31 cellular contexts compared by ENCODE assay signal in the genomic region with DNA sequence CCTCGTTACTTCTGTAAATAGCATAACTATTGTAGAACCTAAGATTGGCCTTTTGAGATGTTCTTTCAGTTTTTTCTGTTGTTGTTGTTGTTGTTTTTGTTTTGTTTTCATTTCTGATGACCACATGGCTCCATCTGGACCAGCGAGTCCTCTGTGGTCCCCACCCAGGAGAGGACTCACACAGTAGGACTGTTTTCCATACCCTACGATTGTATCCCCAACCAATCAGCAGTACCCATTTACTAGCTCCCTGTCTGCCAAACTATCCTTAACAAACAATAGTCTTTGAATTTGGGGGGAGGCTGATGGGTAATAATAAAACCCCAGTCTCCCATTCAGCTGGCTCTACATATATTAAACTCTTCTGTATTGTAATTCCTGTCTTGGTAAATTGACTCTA.
A peak's percentile ranks its signal among the peaks of the same experiment; 100 is the strongest.
DNase-seq lines count a peak whose midpoint lies in the region; ATAC-seq, FAIRE-seq and TF ChIP-seq lines count a peak whose summit lies in the region.
"Had no signal": no experiment of that assay in that cellular context is flagged by ENCODE, and none has a peak within 500 bp of the region (broad histone marks: within the 10 kb centered on the region; RNA-seq: fewer than 3 reads in every experiment).

No MANE protein-coding gene starts in this region.

- ATAC-seq in K562: no peak
- no peak for ATAC-seq in naive thymus-derived CD8-positive, alpha-beta T cell
- ATAC-seq: A549; CD8-positive, alpha-beta T cell had no signal

- no peak overlapping the region for H3K27ac ChIP-seq in K562 (ENCODE audit: extremely low read depth, low read depth, low read length)
- H3K27ac ChIP-seq: 22Rv1; A549; BLaER1; BLaER1 treated with 17β-estradiol and CSF1 and Interleukin-3, amounts not matched to agents 10 nM and 100 nM; C4-2B had no signal

- no peak overlapping the region for H3K4me2 ChIP-seq in K562 (ENCODE audit: insufficient read depth, low read length)
- H3K4me2 ChIP-seq: A549; BLaER1; BLaER1 treated with 17β-estradiol and CSF1 and Interleukin-3, amounts not matched to agents 10 nM and 100 nM had no signal

- no peak for TF ChIP-seq RAD21 in K562 (CRISPR knock-in tag; conservative IDR thresholded peaks at IDR 0.05 in 1 of 2, IDR thresholded peaks at IDR 0.05 in 1 of 2)

- H3K27ac Mint-ChIP-seq in naive thymus-derived CD8-positive, alpha-beta T cell: no peak overlapping the region
- H3K27ac Mint-ChIP-seq: B cell; CD14-positive monocyte; CD4-positive, alpha-beta memory T cell; CD4-positive, alpha-beta T cell; CD4-positive, CD25-positive, alpha-beta regulatory T cell; CD8-positive, alpha-beta memory T cell; CD8-positive, alpha-beta T cell had no signal

- intact Hi-C loops in K562 (cut with micrococcal nuclease): no loop called here

- H3K9me1 ChIP-seq in K562 (ENCODE audit: control insufficient read depth, insufficient read depth, low read length): no peaks in the 10 kb centered on the region

- BruUV-seq in K562 (replicated peaks; lab: Mats Ljungman, UMichigan): no TSS peak

- no peak overlapping the region for H2AFZ ChIP-seq in K562 (ENCODE audit: low read depth, low read length)

- no peaks in the 10 kb centered on the region; the same call in 1 of the 2 replicates for H3K9me3 ChIP-seq in K562 (replicated peaks; ENCODE audit: control insufficient read depth, insufficient read depth, low read depth, low read length)
- H3K9me3 ChIP-seq: BE2C, BLaER1, Caco-2 had no signal

- peaks cover 0 to 3% (median 0%) of the 10 kb centered on the region in 9 donors for H3K9me3 Mint-ChIP-seq in naive thymus-derived CD8-positive, alpha-beta T cell

- no peak overlapping the region for H3K9ac ChIP-seq in K562 (ENCODE audit: insufficient read depth in 1 of 2, low read depth in 2 of 2, low read length in 2 of 2)
- H3K9ac ChIP-seq: BLaER1; BLaER1 treated with 17β-estradiol and CSF1 and Interleukin-3, amounts not matched to agents 10 nM and 100 nM had no signal

- no peak for TF ChIP-seq POLR2A in K562 (conservative IDR thresholded peaks at IDR 0.05)

- CTCF ChIA-PET in K562 (lab: Yijun Ruan, JAX; ENCODE audit: low intra/inter-chr PET ratio): no interaction called here

- WGBS in K562 (ENCODE audit: insufficient coverage, low coverage, missing lambda C conversion rate): 96% methylated on average over 3 of the region's 3 CpGs

- no peaks in the 10 kb centered on the region for H3K27me3 ChIP-seq in K562 (ENCODE audit: control insufficient read depth in 2 of 2, insufficient read depth in 2 of 2, low read length in 2 of 2)
- H3K27me3 ChIP-seq: BE2C; BLaER1; BLaER1 treated with 17β-estradiol and CSF1 and Interleukin-3, amounts not matched to agents 10 nM and 100 nM had no signal

- H4K20me1 ChIP-seq in K562 (replicated peaks; ENCODE audit: control insufficient read depth, insufficient read depth, low read length): no peaks in the 10 kb centered on the region
- H4K20me1 ChIP-seq: BLaER1; BLaER1 treated with 17β-estradiol and CSF1 and Interleukin-3, amounts not matched to agents 10 nM and 100 nM had no signal

- H3K27me3 Mint-ChIP-seq in naive thymus-derived CD8-positive, alpha-beta T cell: no peaks in the 10 kb centered on the region
- H3K27me3 Mint-ChIP-seq: B cell; CD4-positive, alpha-beta memory T cell; CD4-positive, alpha-beta T cell; CD4-positive, CD25-positive, alpha-beta regulatory T cell; CD8-positive, alpha-beta memory T cell had no signal

- TF ChIP-seq CTCF in K562 (IDR thresholded peaks at IDR 0.05 in 2 of 3, conservative IDR thresholded peaks at IDR 0.05 in 1 of 3; ENCODE audit: insufficient read depth in 2 of 3, low read depth in 1 of 3, low read length in 3 of 3): no peak

- peaks cover 24% of the 10 kb centered on the region; the same call in 2 of the 3 replicates for H3K36me3 ChIP-seq in K562 (ENCODE audit: control insufficient read depth, insufficient read depth, low read length)
- H3K36me3 ChIP-seq: BE2C; BLaER1; BLaER1 treated with 17β-estradiol and CSF1 and Interleukin-3, amounts not matched to agents 10 nM and 100 nM had no signal

- POLR2A ChIA-PET in K562 (lab: Yijun Ruan, JAX): interaction anchor here (0.6 to 1.0 kb wide), 3 partner anchors 8 to 93 kb away, joined by 3 read pairs; no protein-coding TSS in a partner anchor
- POLR2A ChIA-PET in naive thymus-derived CD8-positive, alpha-beta T cell (lab: Charles Lee): no interaction called here

- no peak overlapping the region for H3K4me3 ChIP-seq in K562
- H3K4me3 ChIP-seq: A549; BLaER1; BLaER1 treated with 17β-estradiol and CSF1 and Interleukin-3, amounts not matched to agents 10 nM and 100 nM had no signal

- no peak for DNase-seq in K562 (ENCODE audit: extremely low read depth in 1 of 4, low spot score in 3 of 4)
- DNase-seq in naive thymus-derived CD8-positive, alpha-beta T cell: no peak
- DNase-seq: 8988T; ACHN; AML-193; BE2C; C1 segment of cervical spinal cord; Caco-2; Calu3; CD4-positive, alpha-beta memory T cell; CD4-positive, alpha-beta T cell; CD4-positive, CD25-positive, alpha-beta regulatory T cell; CD8-positive, alpha-beta memory T cell; CD8-positive, alpha-beta T cell; COR-L47; DMS 273 treated with DMSO at 0.1 percent for 48 hours; DMS153; DMS53; DMS79; DMS79 treated with DMSO at 0.1 percent for 48 hours; DND-41; EL had no signal

- no peak overlapping the region for H3K4me3 Mint-ChIP-seq in naive thymus-derived CD8-positive, alpha-beta T cell
- H3K4me3 Mint-ChIP-seq: B cell; CD14-positive monocyte; CD4-positive, alpha-beta memory T cell; CD4-positive, alpha-beta T cell; CD4-positive, CD25-positive, alpha-beta regulatory T cell; CD8-positive, alpha-beta memory T cell; CD8-positive, alpha-beta T cell had no signal

- peaks cover 10% of the 10 kb centered on the region; the same call in 2 of the 3 replicates for H3K79me2 ChIP-seq in K562 (ENCODE audit: control insufficient read depth, insufficient read depth, low read length)

- TF ChIP-seq EP300 in K562 (IDR thresholded peaks at IDR 0.05; ENCODE audit: low read length): no peak

- in situ Hi-C loops in K562 (cut with MboI): no loop called here

- H3K4me1 Mint-ChIP-seq in naive thymus-derived CD8-positive, alpha-beta T cell: no peaks in the 10 kb centered on the region
- H3K4me1 Mint-ChIP-seq: B cell; CD14-positive monocyte; CD4-positive, alpha-beta memory T cell; CD4-positive, CD25-positive, alpha-beta regulatory T cell; CD8-positive, alpha-beta memory T cell had no signal

- H3K36me3 Mint-ChIP-seq in naive thymus-derived CD8-positive, alpha-beta T cell: no peaks in the 10 kb centered on the region
- H3K36me3 Mint-ChIP-seq: CD14-positive monocyte; CD4-positive, alpha-beta memory T cell; CD4-positive, CD25-positive, alpha-beta regulatory T cell; CD8-positive, alpha-beta T cell had no signal

- no peak for FAIRE-seq in K562 (lab: Jason Lieb, UNC)
- FAIRE-seq: A204.1, A549, D721Med had no signal

- H3K4me1 ChIP-seq in K562 (replicated peaks in 1 of 2; ENCODE audit: control insufficient read depth in 2 of 2, insufficient read depth in 2 of 2, low read length in 2 of 2): no peaks in the 10 kb centered on the region
- H3K4me1 ChIP-seq: A549; BLaER1; BLaER1 treated with 17β-estradiol and CSF1 and Interleukin-3, amounts not matched to agents 10 nM and 100 nM; Caco-2 had no signal

TF ChIP-seq in K562, 482 proteins besides CTCF, POLR2A, EP300 and RAD21 (continues in another document):
- TF ChIP-seq GATA2 (CRISPR knock-in tag; IDR thresholded peaks at IDR 0.05) (no peak), POLR2B (IDR thresholded peaks at IDR 0.05; ENCODE audit: low read depth, partially characterized antibody) (no peak), DPF2 (IDR thresholded peaks at IDR 0.05) (no peak), CBX3 (IDR thresholded peaks at IDR 0.05; ENCODE audit: borderline replicate concordance in 1 of 2, low read length in 2 of 2) (peak in 1 of 2 experiments; percentile 36; a peak in 1 of 3 replicates), ZKSCAN1 (IDR thresholded peaks at IDR 0.05; ENCODE audit: low read depth, low read length) (peak; percentile 94), SRSF7 (optimal IDR thresholded peaks at IDR 0.05; ENCODE audit: low read depth, low read length) (no peak), ZBED1 (IDR thresholded peaks at IDR 0.05) (no peak), ZBTB1 (CRISPR knock-in tag; IDR thresholded peaks at IDR 0.05; ENCODE audit: borderline replicate concordance, low read depth) (no peak), MAFF (IDR thresholded peaks at IDR 0.05; ENCODE audit: low read length) (no peak), TAF7 (tag; IDR thresholded peaks at IDR 0.05) (no peak), POLR2G (IDR thresholded peaks at IDR 0.05; ENCODE audit: low read depth, low read length) (no peak)
- TF ChIP-seq, protein P1, sequence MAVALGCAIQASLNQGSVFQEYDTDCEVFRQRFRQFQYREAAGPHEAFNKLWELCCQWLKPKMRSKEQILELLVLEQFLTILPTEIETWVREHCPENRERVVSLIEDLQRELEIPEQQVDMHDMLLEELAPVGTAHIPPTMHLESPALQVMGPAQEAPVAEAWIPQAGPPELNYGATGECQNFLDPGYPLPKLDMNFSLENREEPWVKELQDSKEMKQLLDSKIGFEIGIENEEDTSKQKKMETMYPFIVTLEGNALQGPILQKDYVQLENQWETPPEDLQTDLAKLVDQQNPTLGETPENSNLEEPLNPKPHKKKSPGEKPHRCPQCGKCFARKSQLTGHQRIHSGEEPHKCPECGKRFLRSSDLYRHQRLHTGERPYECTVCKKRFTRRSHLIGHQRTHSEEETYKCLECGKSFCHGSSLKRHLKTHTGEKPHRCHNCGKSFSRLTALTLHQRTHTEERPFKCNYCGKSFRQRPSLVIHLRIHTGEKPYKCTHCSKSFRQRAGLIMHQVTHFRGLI (CRISPR knock-in tag; IDR thresholded peaks at IDR 0.05): no peak
- TF ChIP-seq, protein P2, sequence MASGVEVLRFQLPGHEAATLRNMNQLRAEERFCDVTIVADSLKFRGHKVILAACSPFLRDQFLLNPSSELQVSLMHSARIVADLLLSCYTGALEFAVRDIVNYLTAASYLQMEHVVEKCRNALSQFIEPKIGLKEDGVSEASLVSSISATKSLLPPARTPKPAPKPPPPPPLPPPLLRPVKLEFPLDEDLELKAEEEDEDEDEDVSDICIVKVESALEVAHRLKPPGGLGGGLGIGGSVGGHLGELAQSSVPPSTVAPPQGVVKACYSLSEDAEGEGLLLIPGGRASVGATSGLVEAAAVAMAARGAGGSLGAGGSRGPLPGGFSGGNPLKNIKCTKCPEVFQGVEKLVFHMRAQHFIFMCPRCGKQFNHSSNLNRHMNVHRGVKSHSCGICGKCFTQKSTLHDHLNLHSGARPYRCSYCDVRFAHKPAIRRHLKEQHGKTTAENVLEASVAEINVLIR (CRISPR knock-in tag; IDR thresholded peaks at IDR 0.05): no peak
